12 cellular contexts compared by ENCODE assay signal in the genomic region with DNA sequence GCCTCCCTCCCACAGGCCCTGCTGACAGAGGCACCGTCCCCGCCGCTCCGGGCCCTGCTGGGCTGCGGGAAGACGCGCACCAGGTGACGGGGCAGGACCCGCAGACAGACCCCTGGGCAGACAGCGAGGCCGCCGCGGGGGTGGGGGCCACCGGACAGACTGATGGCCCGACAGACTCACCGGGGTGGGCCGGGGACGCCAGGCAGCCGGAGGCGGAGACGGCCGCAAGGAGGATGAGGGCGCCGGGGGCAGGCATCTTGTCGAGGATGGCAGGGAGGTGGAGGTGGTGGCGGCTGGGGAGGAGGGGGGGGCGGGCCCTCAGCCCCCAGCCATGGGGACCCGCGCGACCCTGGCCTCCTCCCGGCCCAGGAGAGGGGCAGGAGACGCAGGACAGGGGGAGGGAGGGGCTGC. TPM values are rescaled to one million over a fixed set of nuclear protein-coding genes. Genes with fewer than 3 reads are reported as not detected.
DNase-seq lines count a peak whose midpoint lies in the region; ATAC-seq and TF ChIP-seq lines count a peak whose summit lies in the region.
"Had no signal": no experiment of that assay in that cellular context is flagged by ENCODE, and none has a peak within 500 bp of the region (broad histone marks: within the 10 kb centered on the region; RNA-seq: fewer than 3 reads in every experiment).

No MANE protein-coding gene starts in this region.

- peak in 4 of 7 experiments; percentile 22 to 64 (median 37) for DNase-seq in CD8-positive, alpha-beta T cell
- DNase-seq in GM03348 (ENCODE audit: low spot score) (no peak), DMS 273 (lab: John Stamatoyannopoulos, UW; ENCODE audit: unreplicated experiment) (no peak)

- H3K27me3 ChIP-seq in CD8-positive, alpha-beta T cell (ENCODE audit: insufficient read depth, low read length): no peaks in the 10 kb centered on the region
- peaks cover 11% of the 10 kb centered on the region for H3K27me3 ChIP-seq in OCI-LY3 (ENCODE audit: low read depth, low read length)
- peaks cover 11% of the 10 kb centered on the region for H3K27me3 ChIP-seq in neuron (ENCODE audit: insufficient read depth, low read length)

- no peak overlapping the region for H3K9ac ChIP-seq in OCI-LY3 (ENCODE audit: low read length)

- H3K4me1 ChIP-seq in CD8-positive, alpha-beta T cell (ENCODE audit: insufficient read depth, low read length): peaks cover 23% of the 10 kb centered on the region
- H3K4me1 ChIP-seq in OCI-LY3 (ENCODE audit: low read length): peaks cover 20% of the 10 kb centered on the region
- H3K4me1 ChIP-seq in neuron (ENCODE audit: insufficient read depth, low read length): peaks cover 13% of the 10 kb centered on the region

- CTCF ChIA-PET in CD8-positive, alpha-beta T cell (lab: Charles Lee): interaction anchor here (1.6 to 6.4 kb wide), 2 partner anchors 78 to 98 kb away, joined by 5 to 47 read pairs; no protein-coding TSS in a partner anchor

- TF ChIP-seq CTCF in CD8-positive, alpha-beta T cell (IDR thresholded peaks at IDR 0.05): no peak
- no peak for TF ChIP-seq CTCF in OCI-LY3 (IDR thresholded peaks at IDR 0.05; ENCODE audit: low read depth, low read length)
- no peak for TF ChIP-seq CTCF in brain (conservative IDR thresholded peaks at IDR 0.05)

- H3K36me3 Mint-ChIP-seq in CD8-positive, alpha-beta T cell: peaks cover 19% of the 10 kb centered on the region
- H3K36me3 Mint-ChIP-seq in brain: peaks cover 29% of the 10 kb centered on the region
- H3K36me3 Mint-ChIP-seq: stimulated activated memory B cell treated with anti-CD40 and anti-IgM and Interleukin-4, amounts not matched to agents 10 μg/mL and 1 μg/mL and 100 μg/mL, for 72 hours had no signal

- no peaks in the 10 kb centered on the region for H3K9me3 ChIP-seq in CD8-positive, alpha-beta T cell (ENCODE audit: low read length)
- H3K9me3 ChIP-seq in OCI-LY3 (ENCODE audit: insufficient read depth, low read length): no peaks in the 10 kb centered on the region
- H3K9me3 ChIP-seq in neuron (ENCODE audit: low read length): no peaks in the 10 kb centered on the region
- H3K9me3 ChIP-seq: adrenal gland had no signal

- H3K4me3 ChIP-seq in CD8-positive, alpha-beta T cell (ENCODE audit: low read depth, low read length): peak overlapping the region; percentile 38
- H3K4me3 ChIP-seq in OCI-LY3 (ENCODE audit: low read length) (peak overlapping the region; percentile 73), neuron (ENCODE audit: low read length) (peak overlapping the region; percentile 37)
- H3K4me3 ChIP-seq: adrenal gland had no signal

- no peaks in the 10 kb centered on the region for H4K20me1 ChIP-seq in OCI-LY3 (ENCODE audit: insufficient read depth, low read length)

- no peak overlapping the region for H3K27ac Mint-ChIP-seq in CD8-positive, alpha-beta T cell
- H3K27ac Mint-ChIP-seq in brain: peak overlapping the region in 4 of 5 experiments; percentile 81 to 95 (median 94)
- H3K27ac Mint-ChIP-seq: stimulated activated memory B cell treated with anti-CD40 and anti-IgM and Interleukin-4, amounts not matched to agents 10 μg/mL and 1 μg/mL and 100 μg/mL, for 72 hours had no signal

- H3K4me3 Mint-ChIP-seq in CD8-positive, alpha-beta T cell: peak overlapping the region; percentile 88
- peak overlapping the region in 3 of 5 experiments; percentile 92 to 96 (median 92) for H3K4me3 Mint-ChIP-seq in brain

- intact Hi-C loops in CD8-positive, alpha-beta T cell (cut with DNase I, micrococcal nuclease): loop anchor here (1.0 to 10.0 kb wide), 14 partner anchors 9 to 483 kb away; a partner anchor contains a TSS

- no peaks in the 10 kb centered on the region for H3K36me3 ChIP-seq in CD8-positive, alpha-beta T cell (ENCODE audit: insufficient read depth, low read length)
- H3K36me3 ChIP-seq in OCI-LY3 (replicated peaks; ENCODE audit: low read depth, low read length) (no peaks in the 10 kb centered on the region), neuron (ENCODE audit: insufficient read depth, low read length) (no peaks in the 10 kb centered on the region)
- H3K36me3 ChIP-seq: adrenal gland had no signal

- no peak for ATAC-seq in CD8-positive, alpha-beta T cell
- ATAC-seq in GM19397 (IDR thresholded peaks at IDR 0.05; ENCODE audit: unreplicated experiment) (no peak), HG03196 (IDR thresholded peaks at IDR 0.05; ENCODE audit: unreplicated experiment) (no peak)

- no peaks in the 10 kb centered on the region for H3K9me3 Mint-ChIP-seq in CD8-positive, alpha-beta T cell
- H3K9me3 Mint-ChIP-seq in brain: no peaks in the 10 kb centered on the region
- H3K9me3 Mint-ChIP-seq: stimulated activated memory B cell treated with anti-CD40 and anti-IgM and Interleukin-4, amounts not matched to agents 10 μg/mL and 1 μg/mL and 100 μg/mL, for 72 hours had no signal

- H2AFZ ChIP-seq in OCI-LY3 (ENCODE audit: low read depth, low read length): no peak overlapping the region
- no peak overlapping the region for H2AFZ ChIP-seq in neuron (ENCODE audit: low read depth, low read length)

- POLR2A ChIA-PET in CD8-positive, alpha-beta T cell (lab: Charles Lee): no interaction called here

- no peaks in the 10 kb centered on the region for H3K79me2 ChIP-seq in OCI-LY3 (ENCODE audit: low read length)

- H3K4me2 ChIP-seq in OCI-LY3 (ENCODE audit: low read length): peak overlapping the region; percentile 81

- no peaks in the 10 kb centered on the region for H3K27me3 Mint-ChIP-seq in CD8-positive, alpha-beta T cell (ENCODE audit: low read depth)
- peaks cover 11% of the 10 kb centered on the region for H3K27me3 Mint-ChIP-seq in brain

- H3K4me1 Mint-ChIP-seq in CD8-positive, alpha-beta T cell (ENCODE audit: low read depth): peaks cover 18% of the 10 kb centered on the region
- H3K4me1 Mint-ChIP-seq in brain: peaks cover 21% of the 10 kb centered on the region

- no peak overlapping the region for H3K27ac ChIP-seq in CD8-positive, alpha-beta T cell (ENCODE audit: low read depth, low read length)
- no peak overlapping the region for H3K27ac ChIP-seq in OCI-LY3 (ENCODE audit: low read length)

RNA-seq across cellular contexts. Expression of a gene that starts 0.3 kb away (rescaled TPM):
- 10 to 100 TPM; 13.7 to 16.9 TPM for total RNA-seq in CD8-positive, alpha-beta T cell
- 27.6 TPM for polyA plus RNA-seq in brain (ENCODE audit: insufficient read depth, low read depth, low replicate concordance)

RNA-seq across cellular contexts. Expression of a gene that starts 40.6 kb away (rescaled TPM):
- not detected for total RNA-seq in CD8-positive, alpha-beta T cell
- 3.5 TPM for polyA plus RNA-seq in brain (ENCODE audit: insufficient read depth, low read depth, low replicate concordance)
- total RNA-seq: epithelial cell of proximal tubule, left lobe of liver had no signal

RNA-seq across cellular contexts. Expression of a gene that starts 42.2 kb away (rescaled TPM):
- total RNA-seq in CD8-positive, alpha-beta T cell: 10 to 100 TPM; 30.9 to 32.3 TPM
- 108 TPM for polyA plus RNA-seq in brain (ENCODE audit: insufficient read depth, low read depth, low replicate concordance)

RNA-seq across cellular contexts. Expression of a gene that starts 56.0 kb away (rescaled TPM):
- 1 to 10 TPM; 3.7 to 3.9 TPM for total RNA-seq in CD8-positive, alpha-beta T cell
- 0.80 TPM for polyA plus RNA-seq in brain (ENCODE audit: insufficient read depth, low read depth, low replicate concordance)

Comparison
In these comparisons a context has a peak if more than half of its experiments do, and no peak if none do; other contexts are left out.
1. DNase-seq: peak in CD8-positive, alpha-beta T cell (4 of 7); none in GM03348 (single experiment) and DMS 273 (single experiment).
2. Peak in every context shown above with its lines, with median percentiles within 50 percentile points of each other: H3K4me3 ChIP-seq.